ENCODE assay signal across 18 cellular contexts in the genomic region with DNA sequence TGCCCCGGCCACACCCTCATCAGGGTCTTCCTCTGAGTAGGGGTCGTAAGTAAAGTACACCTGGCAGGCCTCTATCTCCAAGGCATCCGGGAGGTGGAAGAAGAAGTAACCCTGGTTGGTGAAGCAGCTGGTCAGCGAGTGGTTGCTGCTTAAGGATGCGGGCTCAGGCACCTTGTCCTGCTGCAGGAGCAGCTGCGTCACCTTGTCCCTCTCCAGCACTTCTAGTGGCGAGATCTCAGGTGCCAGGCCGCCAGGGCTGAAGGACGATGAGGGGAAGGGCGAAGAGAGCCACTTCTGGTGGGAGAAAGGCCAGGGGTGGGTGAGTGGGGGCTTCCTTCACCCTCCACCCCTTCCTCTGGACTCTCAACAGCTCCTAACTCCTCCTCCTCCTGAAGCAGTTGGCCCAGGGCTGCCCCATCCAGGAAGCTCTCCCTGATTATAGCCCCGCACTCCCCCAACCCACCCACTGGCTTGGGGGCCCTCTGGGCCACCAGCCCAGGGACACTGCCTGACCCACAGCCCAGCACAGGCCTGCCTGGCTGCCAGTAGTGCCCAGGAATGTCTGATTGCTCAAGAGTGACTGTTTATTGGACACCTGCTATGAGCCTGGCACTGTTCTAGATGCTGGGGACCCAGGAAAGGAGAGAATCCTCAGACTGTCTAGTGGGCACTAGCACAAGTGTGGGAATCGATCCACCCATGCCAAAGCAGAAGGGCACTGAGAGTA. TPM values are rescaled to one million over a fixed set of nuclear protein-coding genes. Genes with fewer than 3 reads are reported as not detected.
DNase-seq lines count a peak whose midpoint lies in the region; ATAC-seq, FAIRE-seq and TF ChIP-seq lines count a peak whose summit lies in the region.
"Had no signal": no experiment of that assay in that cellular context is flagged by ENCODE, and none has a peak within 500 bp of the region (broad histone marks: within the 10 kb centered on the region; RNA-seq: fewer than 3 reads in every experiment).

No MANE protein-coding gene starts in this region.

- no peak for TF ChIP-seq CTCF in right lobe of liver (IDR thresholded peaks at IDR 0.05)

- TF ChIP-seq POLR2A in right lobe of liver (IDR thresholded peaks at IDR 0.05), result no peak

- no peak for ATAC-seq in stimulated activated naive CD8-positive, alpha-beta T cell treated with anti-CD3 and anti-CD28 coated beads, Interleukin-15, amount 100 ng/mL, for 72 hours
- ATAC-seq in stimulated activated naive CD8-positive, alpha-beta T cell treated with anti-CD3 and anti-CD28 coated beads, Interleukin-15, Interleukin-2, amounts not matched to agents 100 U/mL and 50 U/mL, for 24 hours, result no peak
- ATAC-seq in right lobe of liver, result peak; percentile 60 to 66 (median 64)
- ATAC-seq in GM21528 (IDR thresholded peaks at IDR 0.05; ENCODE audit: low FRiP score, unreplicated experiment), result no peak

- peaks cover 45% of the 10 kb centered on the region for H3K36me3 Mint-ChIP-seq in T-helper 1 cell treated with Interleukin-12 subunit alpha and Interleukin-12 subunit beta and Interleukin-4 antibody, amounts not matched to agents 30 μg/mL and 1 μg/mL, for 36 hours (ENCODE audit: low read depth)
- H3K36me3 Mint-ChIP-seq: IgD-negative memory B cell had no signal

- H3K9me3 Mint-ChIP-seq in T-helper 1 cell treated with Interleukin-12 subunit alpha and Interleukin-12 subunit beta and Interleukin-4 antibody, amounts not matched to agents 30 μg/mL and 1 μg/mL, for 36 hours, result no peaks in the 10 kb centered on the region
- H3K9me3 Mint-ChIP-seq in stimulated activated naive CD8-positive, alpha-beta T cell treated with anti-CD3 and anti-CD28 coated beads, Interleukin-15, amount 100 ng/mL, for 72 hours, result no peaks in the 10 kb centered on the region
- H3K9me3 Mint-ChIP-seq: IgD-negative memory B cell had no signal

- H3K4me1 Mint-ChIP-seq in T-helper 1 cell treated with Interleukin-12 subunit alpha and Interleukin-12 subunit beta and Interleukin-4 antibody, amounts not matched to agents 30 μg/mL and 1 μg/mL, for 36 hours (ENCODE audit: low read depth), result peaks cover 35% of the 10 kb centered on the region
- peaks cover 91% of the 10 kb centered on the region for H3K4me1 Mint-ChIP-seq in stimulated activated naive CD8-positive, alpha-beta T cell treated with anti-CD3 and anti-CD28 coated beads, Interleukin-15, amount 100 ng/mL, for 72 hours

- no peaks in the 10 kb centered on the region for H3K9me3 ChIP-seq in right lobe of liver
- H3K9me3 ChIP-seq: Caco-2 had no signal

- intact Hi-C loops in right lobe of liver (cut with DNase I), result no loop called here

- H3K4me3 ChIP-seq in right lobe of liver, result no peak overlapping the region

- no peaks in the 10 kb centered on the region for H3K27me3 Mint-ChIP-seq in T-helper 1 cell treated with Interleukin-12 subunit alpha and Interleukin-12 subunit beta and Interleukin-4 antibody, amounts not matched to agents 30 μg/mL and 1 μg/mL, for 36 hours (ENCODE audit: low read depth)
- H3K27me3 Mint-ChIP-seq in stimulated activated naive CD8-positive, alpha-beta T cell treated with anti-CD3 and anti-CD28 coated beads, Interleukin-15, amount 100 ng/mL, for 72 hours, result no peaks in the 10 kb centered on the region
- H3K27me3 Mint-ChIP-seq: IgD-negative memory B cell had no signal

- peak; percentile 48 for FAIRE-seq in urothelium cell line (lab: Jason Lieb, UNC)
- FAIRE-seq: GM12891 had no signal

- no peak overlapping the region for H3K4me3 Mint-ChIP-seq in T-helper 1 cell treated with Interleukin-12 subunit alpha and Interleukin-12 subunit beta and Interleukin-4 antibody, amounts not matched to agents 30 μg/mL and 1 μg/mL, for 36 hours
- no peak overlapping the region for H3K4me3 Mint-ChIP-seq in stimulated activated naive CD8-positive, alpha-beta T cell treated with anti-CD3 and anti-CD28 coated beads, Interleukin-15, amount 100 ng/mL, for 72 hours
- H3K4me3 Mint-ChIP-seq: IgD-negative memory B cell had no signal

- 56% methylated on average over 6 of the region's 12 CpGs for WGBS in right lobe of liver (ENCODE audit: insufficient coverage, low coverage, low lambda C conversion rate, missing lambda C conversion rate)

- DNase-seq in T-helper 1 cell, result no peak
- DNase-seq in stimulated activated naive CD8-positive, alpha-beta T cell treated with anti-CD3 and anti-CD28 coated beads, Interleukin-15, amount 100 ng/mL, for 72 hours, result no peak
- no peak for DNase-seq in stimulated activated naive CD8-positive, alpha-beta T cell treated with anti-CD3 and anti-CD28 coated beads, Interleukin-15, Interleukin-2, amounts not matched to agents 100 U/mL and 50 U/mL, for 24 hours
- peak in 2 of 3 donors; percentile 46 to 72 for DNase-seq in right lobe of liver
- no peak for DNase-seq in urothelium cell line (ENCODE audit: low spot score)
- DNase-seq in NCI-H1105 treated with DMSO at 0.1 percent for 48 hours (lab: John Stamatoyannopoulos, UW), result no peak
- DNase-seq: C1 segment of cervical spinal cord, Caco-2, HCEC 1CT, MV-4-11, NCI-H1436, NCI-H2029 treated with DMSO at 0.1 percent for 48 hours, NCI-H524 had no signal

- peak overlapping the region in 1 of 3 donors; percentile 10 for H3K27ac ChIP-seq in right lobe of liver
- H3K27ac ChIP-seq: 22Rv1 had no signal

- peak overlapping the region; percentile 20 for H3K27ac Mint-ChIP-seq in T-helper 1 cell treated with Interleukin-12 subunit alpha and Interleukin-12 subunit beta and Interleukin-4 antibody, amounts not matched to agents 30 μg/mL and 1 μg/mL, for 36 hours
- H3K27ac Mint-ChIP-seq in stimulated activated naive CD8-positive, alpha-beta T cell treated with anti-CD3 and anti-CD28 coated beads, Interleukin-15, amount 100 ng/mL, for 72 hours, result peak overlapping the region; percentile 40 to 88
- H3K27ac Mint-ChIP-seq: IgD-negative memory B cell had no signal

- no peaks in the 10 kb centered on the region for H3K36me3 ChIP-seq in right lobe of liver

- H3K27me3 ChIP-seq in right lobe of liver, result no peaks in the 10 kb centered on the region

- peaks cover 0 to 35% (median 13%) of the 10 kb centered on the region in 4 donors for H3K4me1 ChIP-seq in right lobe of liver
- H3K4me1 ChIP-seq: Caco-2 had no signal

RNA-seq across cellular contexts. Expression of gene TMPRSS6, which starts 19.2 kb away (rescaled TPM):
- 100 to 1,000 TPM in 1 of 6 experiments, 10 to 100 TPM in 5; 40.7 to 104 (median 60.6) TPM for total RNA-seq in right lobe of liver

RNA-seq across cellular contexts. Expression of gene IL2RB, which starts 21.0 kb away (rescaled TPM):
- 1 to 10 TPM; 1.2 to 8.6 (median 2.0) TPM for total RNA-seq in right lobe of liver
- total RNA-seq: Caco-2 had no signal

RNA-seq across cellular contexts. Expression of gene C1QTNF6, which starts 59.3 kb away (rescaled TPM):
- 10 to 100 TPM in 2 of 6 experiments, 1 to 10 TPM in 4; 3.3 to 12.6 (median 6.3) TPM for total RNA-seq in right lobe of liver

Comparison
In these comparisons a context has a peak if more than half of its experiments do, and no peak if none do; other contexts are left out.
1. DNase-seq: peak in right lobe of liver (2 of 3); none in T-helper 1 cell (0 of 5), stimulated activated naive CD8-positive, alpha-beta T cell treated with anti-CD3 and anti-CD28 coated beads, Interleukin-15, amount 100 ng/mL, for 72 hours (0 of 2), stimulated activated naive CD8-positive, alpha-beta T cell treated with anti-CD3 and anti-CD28 coated beads, Interleukin-15, Interleukin-2, amounts not matched to agents 100 U/mL and 50 U/mL, for 24 hours (single experiment), urothelium cell line (single experiment) and NCI-H1105 treated with DMSO at 0.1 percent for 48 hours (single experiment).
2. ATAC-seq: peak in right lobe of liver (4 of 4); none in stimulated activated naive CD8-positive, alpha-beta T cell treated with anti-CD3 and anti-CD28 coated beads, Interleukin-15, amount 100 ng/mL, for 72 hours (single experiment), stimulated activated naive CD8-positive, alpha-beta T cell treated with anti-CD3 and anti-CD28 coated beads, Interleukin-15, Interleukin-2, amounts not matched to agents 100 U/mL and 50 U/mL, for 24 hours (single experiment) and GM21528 (single experiment).